Comparison of ENCODE assay signal across 8 cellular contexts in the genomic region with DNA sequence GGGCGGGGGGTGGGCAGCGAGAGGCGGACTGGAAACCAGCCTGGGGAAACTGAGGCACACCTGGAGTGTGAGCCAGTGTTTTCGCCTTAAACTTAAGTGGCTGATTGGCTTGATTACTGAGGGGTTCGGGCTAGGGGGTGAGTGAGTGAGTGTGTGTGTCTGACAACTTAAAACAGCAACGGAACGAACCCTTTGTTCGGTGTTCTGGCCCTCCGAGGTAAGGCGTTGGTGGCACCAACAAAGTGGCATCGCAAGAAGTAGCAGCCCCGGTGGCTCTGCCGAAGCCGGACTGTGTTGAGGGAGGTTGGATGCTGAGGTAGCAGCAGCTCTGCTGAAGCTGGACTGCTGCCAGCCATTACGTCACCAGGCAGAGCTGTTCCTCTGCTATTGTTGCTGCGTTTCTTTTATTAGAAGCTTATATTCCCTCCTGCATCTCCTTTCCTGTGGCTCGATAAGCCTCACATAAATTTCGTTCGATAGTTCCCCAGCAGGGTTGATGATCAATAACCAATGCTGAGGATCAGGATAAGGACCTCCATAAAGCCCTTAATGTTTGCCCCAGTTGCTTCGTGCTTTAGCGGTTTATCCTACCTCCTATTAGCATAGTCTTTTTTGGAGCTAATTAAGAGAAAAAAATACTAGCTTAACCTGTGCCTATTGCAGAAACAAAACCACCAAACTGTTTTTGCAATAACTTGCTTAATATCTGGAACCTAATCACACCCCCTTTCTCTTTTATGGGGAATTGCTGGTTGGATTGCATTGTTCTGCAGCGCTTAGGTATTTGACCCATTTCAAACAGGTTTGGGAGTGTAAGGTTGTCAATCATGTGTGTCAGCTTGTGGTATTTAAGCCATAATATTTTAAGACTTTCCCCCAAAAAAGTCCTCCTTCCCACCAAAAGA. TPM values are rescaled to one million over a fixed set of nuclear protein-coding genes. Genes with fewer than 3 reads are reported as not detected.
DNase-seq lines count a peak whose midpoint lies in the region; ATAC-seq and TF ChIP-seq lines count a peak whose summit lies in the region.

No MANE protein-coding gene starts in this region.

- in situ Hi-C loops in IMR-90 (cut with MboI; ENCODE audit: low sequenced_read_pairs): no loop called here

- H4K5ac ChIP-seq in IMR-90 (ENCODE audit: low read depth, low read length): no peak overlapping the region

- peaks cover 16% of the 10 kb centered on the region for H3K36me3 Mint-ChIP-seq in CD4-positive, alpha-beta T cell (ENCODE audit: low read depth)
- H3K36me3 Mint-ChIP-seq in activated T-cell treated with anti-CD3 and anti-CD28 coated beads, Interleukin-2, amount 50 U/mL, for 4 hours (ENCODE audit: insufficient read depth): peaks cover 1% of the 10 kb centered on the region

- H3K79me2 ChIP-seq in OCI-LY1 (ENCODE audit: insufficient read depth, low read length): peaks cover 30% of the 10 kb centered on the region

- H2BK120ac ChIP-seq in IMR-90 (ENCODE audit: low read depth, low read length): no peak overlapping the region

- H3K4me3 ChIP-seq in IMR-90 (ENCODE audit: insufficient read depth, low read depth, low read length) (peak overlapping the region; percentile 56), OCI-LY1 (ENCODE audit: low read depth, low read length, poor library complexity, severe bottlenecking) (peak overlapping the region; percentile 89), mononuclear cell (ENCODE audit: low read length) (peak overlapping the region; percentile 58)

- H3K9me3 Mint-ChIP-seq in CD4-positive, alpha-beta T cell: no peaks in the 10 kb centered on the region
- H3K9me3 Mint-ChIP-seq in activated T-cell treated with anti-CD3 and anti-CD28 coated beads, Interleukin-2, amount 50 U/mL, for 4 hours: peaks cover 3% of the 10 kb centered on the region

- peak overlapping the region; percentile 43 for H3K27ac ChIP-seq in CD4-positive, alpha-beta T cell (ENCODE audit: low read depth, low read length)
- H3K27ac ChIP-seq in IMR-90 (ENCODE audit: insufficient read depth, low read length) (no peak overlapping the region; the same call in 1 of the 2 replicates), OCI-LY1 (ENCODE audit: low read depth, low read length, poor library complexity, severe bottlenecking) (peak overlapping the region; percentile 51)

- H3K4ac ChIP-seq in IMR-90 (ENCODE audit: low read depth, low read length): no peak overlapping the region

- H4K20me1 ChIP-seq in IMR-90 (ENCODE audit: insufficient read depth, low read length) (no peaks in the 10 kb centered on the region), OCI-LY1 (ENCODE audit: insufficient read depth, low read length) (no peaks in the 10 kb centered on the region)

- H3K14ac ChIP-seq in IMR-90 (replicated peaks; ENCODE audit: low read depth, low read length): 0 out of 2 replicates have a peak overlapping the region, but pooled peaks have one; percentile 39

- H3K18ac ChIP-seq in IMR-90 (ENCODE audit: low read depth, low read length): no peak overlapping the region

- H3K79me1 ChIP-seq in IMR-90 (ENCODE audit: low read depth in 1 of 2, low read length in 2 of 2): peaks cover 0 to 13% of the 10 kb centered on the region in 2 experiments; a peak in 2 of 4 replicates

- CTCF ChIA-PET in CD4-positive, alpha-beta T cell (lab: Charles Lee): interaction anchor here (0.6 kb wide), 1 partner anchor 93 kb away, joined by 3 read pairs; no protein-coding TSS in a partner anchor
- CTCF ChIA-PET in IMR-90 (lab: Yijun Ruan, JAX): interaction anchor here (0.6 kb wide), 1 partner anchor 482 kb away, joined by 4 read pairs; no protein-coding TSS in a partner anchor

- no peaks in the 10 kb centered on the region for H3K9me2 ChIP-seq in OCI-LY1 (ENCODE audit: low read depth, low read length)

- POLR2A ChIA-PET in CD4-positive, alpha-beta T cell (lab: Charles Lee): interaction anchor here (0.6 to 3.9 kb wide), 9 partner anchors 9 to 599 kb away, joined by 3 to 31 read pairs (median 3); a partner anchor contains a TSS
- POLR2A ChIA-PET in IMR-90 (lab: Charles Lee; ENCODE audit: unreplicated experiment): no interaction called here

- peak overlapping the region; percentile 98 for H3K4me3 Mint-ChIP-seq in CD4-positive, alpha-beta T cell
- H3K4me3 Mint-ChIP-seq in activated T-cell treated with anti-CD3 and anti-CD28 coated beads, Interleukin-2, amount 50 U/mL, for 4 hours: peak overlapping the region; percentile 90

- no peak for TF ChIP-seq CTCF in CD4-positive, alpha-beta T cell (IDR thresholded peaks at IDR 0.05)
- no peak for TF ChIP-seq CTCF in IMR-90 (conservative IDR thresholded peaks at IDR 0.05; ENCODE audit: low read depth, low read length)
- TF ChIP-seq CTCF in OCI-LY1 (IDR thresholded peaks at IDR 0.05; ENCODE audit: low read length): no peak; the same call in 1 of the 2 replicates

- H3K4me1 Mint-ChIP-seq in CD4-positive, alpha-beta T cell (ENCODE audit: low read depth): peaks cover 32% of the 10 kb centered on the region
- peaks cover 23% of the 10 kb centered on the region for H3K4me1 Mint-ChIP-seq in activated T-cell treated with anti-CD3 and anti-CD28 coated beads, Interleukin-2, amount 50 U/mL, for 4 hours (ENCODE audit: low read depth)

- TF ChIP-seq POLR2A in IMR-90 (IDR thresholded peaks at IDR 0.05; ENCODE audit: low read depth, low read length) (no peak), erythroblast (IDR thresholded peaks at IDR 0.05; ENCODE audit: low read length) (no peak)

- H3K27ac Mint-ChIP-seq in CD4-positive, alpha-beta T cell: peak overlapping the region; percentile 91

- intact Hi-C loops in CD4-positive, alpha-beta T cell (cut with DNase I, micrococcal nuclease): loop anchor here (2.0 to 10.0 kb wide), 10 partner anchors 101 to 601 kb away; a partner anchor contains a TSS
- intact Hi-C loops in IMR-90 (cut with micrococcal nuclease): loop anchor here (2.0 to 5.0 kb wide), 2 partner anchors 141 to 237 kb away; a partner anchor contains a TSS

- no peak overlapping the region; the same call in 2 of the 3 replicates for H2BK15ac ChIP-seq in IMR-90 (ENCODE audit: low read depth, low read length)

- no peaks in the 10 kb centered on the region for H3K9me3 ChIP-seq in CD4-positive, alpha-beta T cell (ENCODE audit: control insufficient read depth, low read length)
- peaks cover under 1% of the 10 kb centered on the region; the same call in 1 of the 2 replicates for H3K9me3 ChIP-seq in IMR-90 (ENCODE audit: control insufficient read depth, insufficient read depth, low read length)
- H3K9me3 ChIP-seq in OCI-LY1 (ENCODE audit: low read length): no peaks in the 10 kb centered on the region
- no peaks in the 10 kb centered on the region for H3K9me3 ChIP-seq in mononuclear cell (ENCODE audit: low read depth, low read length)

- H3K4me2 ChIP-seq in IMR-90 (ENCODE audit: low read depth, low read length) (peak overlapping the region; percentile 96), OCI-LY1 (ENCODE audit: low read length) (peak overlapping the region; percentile 92)

- no peaks in the 10 kb centered on the region for H3K36me3 ChIP-seq in IMR-90 (ENCODE audit: control insufficient read depth, insufficient read depth, low read length)
- peaks cover 4% of the 10 kb centered on the region; the same call in 1 of the 2 replicates for H3K36me3 ChIP-seq in OCI-LY1 (ENCODE audit: insufficient read depth, low read length)

- H2AK9ac ChIP-seq in IMR-90 (replicated peaks; ENCODE audit: low read depth, low read length, poor library complexity): no peak overlapping the region

- no peaks in the 10 kb centered on the region; the same call in 1 of the 2 replicates for H3K9me1 ChIP-seq in IMR-90 (ENCODE audit: insufficient read depth, low read length)

- WGBS in IMR-90 (ENCODE audit: extremely low coverage in 2 of 2, insufficient read length in 1 of 2), 2 experiments: 0% methylated on average over 4 of the region's 22 CpGs; no CpG with 5 or more reads in 1 of the 2 experiments

- BruUV-seq in IMR-90 (replicated peaks; lab: Mats Ljungman, UMichigan): no TSS peak

- no peak overlapping the region for H2BK20ac ChIP-seq in IMR-90 (ENCODE audit: low read depth, low read length)

- H2AFZ ChIP-seq in IMR-90 (replicated peaks; ENCODE audit: low read length, poor library complexity) (peak overlapping the region; percentile 96), OCI-LY1 (ENCODE audit: low read length) (no peak overlapping the region)

- H3K27me3 Mint-ChIP-seq in CD4-positive, alpha-beta T cell: peaks cover 15% of the 10 kb centered on the region
- peaks cover 2% of the 10 kb centered on the region for H3K27me3 Mint-ChIP-seq in activated T-cell treated with anti-CD3 and anti-CD28 coated beads, Interleukin-2, amount 50 U/mL, for 4 hours (ENCODE audit: low read depth)

- peak overlapping the region in 1 of 2 experiments; percentile 7; a peak in 1 of 4 replicates for H4K8ac ChIP-seq in IMR-90 (ENCODE audit: low read depth in 2 of 2, low read length in 2 of 2)

- DNase-seq in CD4-positive, alpha-beta T cell: peak; percentile 76 to 85 (median 81)
- DNase-seq in IMR-90 (peak; percentile 91), erythroblast (lab: John Stamatoyannopoulos, UW) (peak; percentile 90 to 94)
- peak; percentile 78 for DNase-seq in activated T-cell treated with anti-CD3 and anti-CD28 coated beads, Interleukin-2, amount 50 U/mL, for 4 hours
- DNase-seq in stimulated activated CD8-positive, alpha-beta memory T cell treated with anti-CD3 and anti-CD28 coated beads, Interleukin-15, amount 100 ng/mL, for 4 hours (ENCODE audit: low read depth in 2 of 2): peak; percentile 56 to 62

- H3F3A ChIP-seq in OCI-LY1 (ENCODE audit: insufficient read depth, low read length): no peaks in the 10 kb centered on the region

- dilution Hi-C loops in IMR-90 (cut with HindIII; ENCODE audit: low sequenced_read_pairs, unreplicated experiment): no loop called here

- H3K27me3 ChIP-seq in CD4-positive, alpha-beta T cell (ENCODE audit: control insufficient read depth, insufficient read depth, low read length): no peaks in the 10 kb centered on the region
- H3K27me3 ChIP-seq in IMR-90 (ENCODE audit: control insufficient read depth, insufficient read depth, low read length) (no peaks in the 10 kb centered on the region), OCI-LY1 (ENCODE audit: insufficient read depth, low read length) (no peaks in the 10 kb centered on the region), mononuclear cell (ENCODE audit: insufficient read depth, low read length) (peaks cover 10% of the 10 kb centered on the region)

- H3K9ac ChIP-seq in IMR-90 (ENCODE audit: low read depth, low read length) (peak overlapping the region; percentile 66), OCI-LY1 (ENCODE audit: low read length) (peak overlapping the region; percentile 74)

- no peak overlapping the region for H3K56ac ChIP-seq in IMR-90 (ENCODE audit: extremely low read depth, insufficient read depth, low read length)

- peak overlapping the region; percentile 61 for H3K23ac ChIP-seq in IMR-90 (ENCODE audit: low read depth, low read length)

- no peak overlapping the region for H4K91ac ChIP-seq in IMR-90 (ENCODE audit: insufficient read depth, low read depth, low read length)

- no peak for TF ChIP-seq RAD21 in IMR-90 (IDR thresholded peaks at IDR 0.05; ENCODE audit: low read length)

- no peak overlapping the region for H2BK5ac ChIP-seq in IMR-90 (ENCODE audit: low read depth, low read length, poor library complexity, severe bottlenecking)

- no peaks in the 10 kb centered on the region for H3K4me1 ChIP-seq in IMR-90 (ENCODE audit: control insufficient read depth, insufficient read depth, low read length)
- H3K4me1 ChIP-seq in OCI-LY1 (ENCODE audit: insufficient read depth, low read length, severe bottlenecking): peaks cover 40% of the 10 kb centered on the region
- peaks cover 28% of the 10 kb centered on the region for H3K4me1 ChIP-seq in mononuclear cell (ENCODE audit: insufficient read depth, low read length)

- no peak overlapping the region for H2AK5ac ChIP-seq in IMR-90 (ENCODE audit: low read depth, low read length)

- no peak for ATAC-seq in CD4-positive, alpha-beta T cell (ENCODE audit: poor library complexity)
- ATAC-seq in IMR-90 (ENCODE audit: low read depth) (no peak), HG03571 (IDR thresholded peaks at IDR 0.05; ENCODE audit: unreplicated experiment) (no peak)
- peak in 1 of 2 donors; percentile 5 for ATAC-seq in activated T-cell treated with anti-CD3 and anti-CD28 coated beads, Interleukin-2, amount 50 U/mL, for 4 hours

RNA-seq across cellular contexts. Expression of a gene that starts 1.3 kb away (rescaled TPM):
- under 1 TPM; 0.08 to 0.19 TPM for total RNA-seq in CD4-positive, alpha-beta T cell
- total RNA-seq in IMR-90 (2012; rRNA removed) (0.72 and 1.4 TPM in 2 replicates), mononuclear cell (0.10 TPM)
- 0.77 and 0.91 TPM in 2 replicates for polyA plus RNA-seq in IMR-90 (2012; rRNA removed)
- polyA plus RNA-seq in IMR-90 (2012; cell fraction: cytosol; rRNA removed): 0.04 and 0.11 TPM in 2 replicates
- polyA plus RNA-seq in IMR-90 (2012; cell fraction: nucleus; rRNA removed; ENCODE audit: low replicate concordance): 0.21 and 2.3 TPM in 2 replicates
- under 1 TPM in 2 of 3 donors, not detected in 1; 0.11 to 0.13 TPM for total RNA-seq in activated T-cell treated with anti-CD3 and anti-CD28 coated beads, Interleukin-2, amount 50 U/mL, for 4 hours

RNA-seq across cellular contexts. Expression of a gene that starts 1.6 kb away (rescaled TPM):
- total RNA-seq in CD4-positive, alpha-beta T cell: 10 to 100 TPM; 10.4 to 11.4 TPM
- total RNA-seq in IMR-90 (2012; rRNA removed) (1.4 and 1.9 TPM in 2 replicates), mononuclear cell (18.5 TPM)
- polyA plus RNA-seq in IMR-90 (2012; rRNA removed): 1.1 and 1.4 TPM in 2 replicates
- polyA plus RNA-seq in IMR-90 (2012; cell fraction: cytosol; rRNA removed): 0.21 and 0.22 TPM in 2 replicates
- polyA plus RNA-seq in IMR-90 (2012; cell fraction: nucleus; rRNA removed; ENCODE audit: low replicate concordance): 0.09 and 1.2 TPM in 2 replicates
- 1 to 10 TPM; 1.5 to 2.7 (median 2.4) TPM for total RNA-seq in activated T-cell treated with anti-CD3 and anti-CD28 coated beads, Interleukin-2, amount 50 U/mL, for 4 hours
